Comparison of ENCODE assay signal across 9 cellular contexts in the genomic region with DNA sequence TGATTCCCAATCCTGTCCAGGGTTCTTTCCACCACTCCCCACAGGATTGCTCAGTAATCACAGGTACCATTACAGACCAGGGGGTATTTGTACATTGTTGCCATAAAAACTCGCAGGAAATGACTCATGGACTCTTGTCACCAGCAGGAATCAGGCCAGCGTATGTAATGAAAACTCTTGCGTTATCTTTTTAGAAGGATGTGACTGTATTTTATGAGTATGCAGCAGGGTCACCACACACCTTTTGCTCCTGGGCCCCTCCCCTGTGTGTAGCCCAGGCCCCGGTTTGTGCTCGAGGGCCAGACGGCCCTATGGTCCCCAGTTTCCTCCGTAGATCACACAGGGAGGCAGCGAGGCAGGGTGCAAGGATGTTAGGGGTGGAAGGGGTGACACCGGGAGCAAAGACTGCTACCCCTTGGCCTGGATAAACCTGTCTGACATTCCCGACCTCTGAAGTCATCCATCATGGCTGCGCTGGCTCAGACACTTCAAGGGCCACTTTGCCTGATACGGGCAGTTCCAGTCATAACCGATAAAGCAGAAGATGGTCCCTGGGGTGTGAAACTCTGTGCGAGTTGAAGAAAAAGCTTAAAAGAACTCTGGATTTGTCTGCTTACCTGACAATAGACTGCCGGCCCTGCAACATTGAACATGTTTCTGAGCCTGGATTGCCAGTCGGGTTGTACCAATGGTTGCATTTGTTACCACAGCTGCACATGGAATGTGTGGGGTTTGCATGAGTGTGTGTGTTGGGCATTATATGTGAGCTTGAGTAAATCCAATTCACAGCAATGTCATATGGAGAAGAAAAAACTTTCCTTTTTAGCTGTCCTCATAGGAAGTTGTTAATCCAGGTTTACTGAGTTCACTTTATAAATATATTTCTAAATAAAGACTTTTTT. TPM values are rescaled to one million over a fixed set of nuclear protein-coding genes. Genes with fewer than 3 reads are reported as not detected.
DNase-seq lines count a peak whose midpoint lies in the region; ATAC-seq and TF ChIP-seq lines count a peak whose summit lies in the region.
"Had no signal": no experiment of that assay in that cellular context is flagged by ENCODE, and none has a peak within 500 bp of the region (broad histone marks: within the 10 kb centered on the region; RNA-seq: fewer than 3 reads in every experiment).

No MANE protein-coding gene starts in this region.

- H2BK12ac ChIP-seq in trophoblast cell (ENCODE audit: low read length), result peak overlapping the region; percentile 96

- peak overlapping the region; percentile 39 for H4K12ac ChIP-seq in trophoblast cell (ENCODE audit: low read depth, low read length)

- H4K8ac ChIP-seq in trophoblast cell (ENCODE audit: low read depth, low read length), result peak overlapping the region; percentile 86

- POLR2A ChIA-PET in Panc1 (lab: Charles Lee), result interaction anchor here (0.9 kb wide), 1 partner anchor 15 kb away, joined by 4 read pairs; no protein-coding TSS in a partner anchor

- H4K91ac ChIP-seq in trophoblast cell (ENCODE audit: low read depth, low read length), result peak overlapping the region; percentile 98

- CTCF ChIA-PET in Panc1 (lab: Charles Lee), result no interaction called here

- no peak overlapping the region for H3K9ac ChIP-seq in trophoblast cell (ENCODE audit: low read length)

- peak overlapping the region; percentile 89 for H3K27ac ChIP-seq in Panc1 (ENCODE audit: low read length)
- peak overlapping the region; percentile 92 for H3K27ac ChIP-seq in trophoblast cell (ENCODE audit: low read depth, low read length)
- H3K27ac ChIP-seq: 22Rv1 had no signal

- peak; percentile 84 for ATAC-seq in Panc1
- ATAC-seq in GM21737 (IDR thresholded peaks at IDR 0.05; ENCODE audit: unreplicated experiment), result no peak
- ATAC-seq in HG03571 (IDR thresholded peaks at IDR 0.05; ENCODE audit: unreplicated experiment), result no peak
- no peak for ATAC-seq in HG03135 (IDR thresholded peaks at IDR 0.05; ENCODE audit: unreplicated experiment)

- peak overlapping the region; percentile 95 for H2BK5ac ChIP-seq in trophoblast cell (ENCODE audit: low read depth, low read length, poor library complexity)

- no peak for TF ChIP-seq CTCF in Panc1 (IDR thresholded peaks at IDR 0.05)

- peak overlapping the region; percentile 83 for H3K18ac ChIP-seq in trophoblast cell (ENCODE audit: low read length)

- in situ Hi-C loops in Panc1 (cut with HindIII; ENCODE audit: low pct_unique_long_range_greater_than_20kb, low sequenced_read_pairs), result no loop called here

- no peaks in the 10 kb centered on the region for H3K27me3 ChIP-seq in Panc1 (ENCODE audit: control insufficient read depth, insufficient read depth, low read length)
- H3K27me3 ChIP-seq in trophoblast cell (ENCODE audit: insufficient read depth, low read length), result no peaks in the 10 kb centered on the region

- WGBS in trophoblast cell (ENCODE audit: extremely low coverage, insufficient coverage, insufficient read length), result no CpG with 5 or more reads among the region's 16 CpGs

- H2AK5ac ChIP-seq in trophoblast cell (ENCODE audit: low read length), result peak overlapping the region; percentile 88

- peak overlapping the region; percentile 87 for H2BK120ac ChIP-seq in trophoblast cell (ENCODE audit: insufficient read depth, low read length, poor library complexity)

- H3K4me2 ChIP-seq in trophoblast cell (ENCODE audit: low read length), result peak overlapping the region; percentile 39

- H3K79me2 ChIP-seq in trophoblast cell (ENCODE audit: control insufficient read depth, insufficient read depth, low read length, poor library complexity), result peaks cover 5% of the 10 kb centered on the region

- H3K4me1 ChIP-seq in Panc1 (ENCODE audit: control insufficient read depth, insufficient read depth, low read length) (peaks cover 73% of the 10 kb centered on the region), trophoblast cell (ENCODE audit: control insufficient read depth in 1 of 2, insufficient read depth in 2 of 2, low read length in 2 of 2) (peaks cover 28 to 45% of the 10 kb centered on the region in 2 experiments)

- H2AFZ ChIP-seq in trophoblast cell (ENCODE audit: insufficient read depth, low read length, poor library complexity), result peak overlapping the region; percentile 71

- peak overlapping the region; percentile 56 for H3K4ac ChIP-seq in trophoblast cell (ENCODE audit: low read depth, low read length)

- H3K9me3 ChIP-seq in Panc1 (ENCODE audit: control insufficient read depth, insufficient read depth, low read depth, low read length) (no peaks in the 10 kb centered on the region), trophoblast cell (ENCODE audit: insufficient read depth, low read depth, low read length) (peaks cover 1% of the 10 kb centered on the region)

- H3K4me3 ChIP-seq in Panc1 (ENCODE audit: low read depth in 2 of 2, low read length in 2 of 2) (peak overlapping the region in 1 of 2 experiments; percentile 29; a peak in 2 of 4 replicates), trophoblast cell (ENCODE audit: low read depth, low read length) (no peak overlapping the region)

- intact Hi-C loops in Panc1 (cut with micrococcal nuclease; ENCODE audit: unreplicated experiment), result no loop called here

- no peak overlapping the region for H3K23ac ChIP-seq in trophoblast cell (ENCODE audit: low read length)

- DNase-seq in NCI-H1417 (lab: John Stamatoyannopoulos, UW) (peak; percentile 13 to 64 (median 36)), NCI-H1417 treated with DMSO at 0.1 percent for 48 hours (lab: John Stamatoyannopoulos, UW) (no peak), Panc1 (ENCODE audit: low read depth, low spot score) (peak; percentile 93), ecto neural progenitor cell (ENCODE audit: low spot score) (peak; percentile 41), trophoblast cell (peak; percentile 93 to 96)

- peaks cover 3% of the 10 kb centered on the region; the same call in 1 of the 2 replicates for H3K36me3 ChIP-seq in Panc1 (ENCODE audit: control insufficient read depth, insufficient read depth, low read length)
- peaks cover 3 to 5% of the 10 kb centered on the region in 2 experiments for H3K36me3 ChIP-seq in trophoblast cell (ENCODE audit: control insufficient read depth in 1 of 2, insufficient read depth in 2 of 2, low read length in 2 of 2)

- TSS peak; percentile 24 for BruUV-seq in Panc1 (replicated peaks; lab: Mats Ljungman, UMichigan)

- peaks cover 55% of the 10 kb centered on the region for H3K79me1 ChIP-seq in trophoblast cell (ENCODE audit: low read length)

- peak overlapping the region; percentile 92 for H3K14ac ChIP-seq in trophoblast cell (ENCODE audit: low read length)

RNA-seq across cellular contexts. Expression of gene MICAL2, which starts 57.0 kb away (rescaled TPM):
- total RNA-seq in Panc1 (2021; ENCODE audit: unreplicated experiment), result 199 TPM
- 183 TPM for polyA plus RNA-seq in Panc1 (2012; ENCODE audit: insufficient read length)
- 24.5 and 30.8 TPM in 2 replicates for polyA plus RNA-seq in trophoblast cell (2013)
